In the genomic region with DNA sequence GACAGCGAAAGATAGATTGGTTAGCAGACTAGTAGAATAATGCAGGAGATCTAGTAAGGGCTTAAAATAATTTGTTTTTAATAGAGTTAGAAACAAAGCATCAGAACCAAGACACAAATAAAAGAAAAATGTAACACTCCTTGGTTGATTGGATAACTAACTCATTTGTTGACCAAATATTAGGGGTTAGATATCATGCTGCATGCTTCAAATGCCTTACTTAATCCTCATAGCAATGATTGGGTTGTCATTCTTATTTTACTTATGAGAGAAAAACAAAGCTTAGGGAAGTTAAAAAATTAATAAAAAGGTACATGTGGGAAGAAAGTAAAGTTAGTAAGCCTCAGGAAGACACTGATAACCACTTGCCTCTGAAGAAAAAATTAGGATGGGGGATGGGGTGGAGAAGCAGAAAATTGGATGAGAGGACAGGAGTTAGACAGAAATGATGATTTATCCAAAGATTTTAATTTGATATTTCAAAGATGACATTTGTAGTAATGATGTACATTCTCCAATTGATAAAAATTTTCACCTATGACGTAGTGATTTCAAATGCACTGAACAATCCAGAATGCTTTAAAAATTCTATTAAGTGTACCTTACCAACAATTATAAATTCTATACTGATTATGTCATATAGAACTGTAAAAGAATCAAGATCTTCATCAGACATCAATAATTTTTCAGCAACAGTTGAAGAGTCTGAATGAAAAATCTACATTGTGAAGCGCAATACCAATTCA, we compare ENCODE assay signal across 1 cellular context.
TF ChIP-seq lines count a peak whose summit lies in the region.

No MANE protein-coding gene starts in this region.

TF ChIP-seq in SK-N-SH treated with all-trans-retinoic acid at 6 μM for 48 hours, 23 proteins besides CTCF, POLR2A, EP300 and RAD21 (continued from another document):
- TF ChIP-seq, protein P1, sequence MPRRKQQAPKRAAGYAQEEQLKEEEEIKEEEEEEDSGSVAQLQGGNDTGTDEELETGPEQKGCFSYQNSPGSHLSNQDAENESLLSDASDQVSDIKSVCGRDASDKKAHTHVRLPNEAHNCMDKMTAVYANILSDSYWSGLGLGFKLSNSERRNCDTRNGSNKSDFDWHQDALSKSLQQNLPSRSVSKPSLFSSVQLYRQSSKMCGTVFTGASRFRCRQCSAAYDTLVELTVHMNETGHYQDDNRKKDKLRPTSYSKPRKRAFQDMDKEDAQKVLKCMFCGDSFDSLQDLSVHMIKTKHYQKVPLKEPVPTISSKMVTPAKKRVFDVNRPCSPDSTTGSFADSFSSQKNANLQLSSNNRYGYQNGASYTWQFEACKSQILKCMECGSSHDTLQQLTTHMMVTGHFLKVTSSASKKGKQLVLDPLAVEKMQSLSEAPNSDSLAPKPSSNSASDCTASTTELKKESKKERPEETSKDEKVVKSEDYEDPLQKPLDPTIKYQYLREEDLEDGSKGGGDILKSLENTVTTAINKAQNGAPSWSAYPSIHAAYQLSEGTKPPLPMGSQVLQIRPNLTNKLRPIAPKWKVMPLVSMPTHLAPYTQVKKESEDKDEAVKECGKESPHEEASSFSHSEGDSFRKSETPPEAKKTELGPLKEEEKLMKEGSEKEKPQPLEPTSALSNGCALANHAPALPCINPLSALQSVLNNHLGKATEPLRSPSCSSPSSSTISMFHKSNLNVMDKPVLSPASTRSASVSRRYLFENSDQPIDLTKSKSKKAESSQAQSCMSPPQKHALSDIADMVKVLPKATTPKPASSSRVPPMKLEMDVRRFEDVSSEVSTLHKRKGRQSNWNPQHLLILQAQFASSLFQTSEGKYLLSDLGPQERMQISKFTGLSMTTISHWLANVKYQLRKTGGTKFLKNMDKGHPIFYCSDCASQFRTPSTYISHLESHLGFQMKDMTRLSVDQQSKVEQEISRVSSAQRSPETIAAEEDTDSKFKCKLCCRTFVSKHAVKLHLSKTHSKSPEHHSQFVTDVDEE (CRISPR knock-in tag; IDR thresholded peaks at IDR 0.05) = no peak
- TF ChIP-seq, protein P2, sequence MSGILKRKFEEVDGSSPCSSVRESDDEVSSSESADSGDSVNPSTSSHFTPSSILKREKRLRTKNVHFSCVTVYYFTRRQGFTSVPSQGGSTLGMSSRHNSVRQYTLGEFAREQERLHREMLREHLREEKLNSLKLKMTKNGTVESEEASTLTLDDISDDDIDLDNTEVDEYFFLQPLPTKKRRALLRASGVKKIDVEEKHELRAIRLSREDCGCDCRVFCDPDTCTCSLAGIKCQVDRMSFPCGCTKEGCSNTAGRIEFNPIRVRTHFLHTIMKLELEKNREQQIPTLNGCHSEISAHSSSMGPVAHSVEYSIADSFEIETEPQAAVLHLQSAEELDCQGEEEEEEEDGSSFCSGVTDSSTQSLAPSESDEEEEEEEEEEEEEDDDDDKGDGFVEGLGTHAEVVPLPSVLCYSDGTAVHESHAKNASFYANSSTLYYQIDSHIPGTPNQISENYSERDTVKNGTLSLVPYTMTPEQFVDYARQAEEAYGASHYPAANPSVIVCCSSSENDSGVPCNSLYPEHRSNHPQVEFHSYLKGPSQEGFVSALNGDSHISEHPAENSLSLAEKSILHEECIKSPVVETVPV (CRISPR knock-in tag; IDR thresholded peaks at IDR 0.05) = no peak
- TF ChIP-seq SNAI2 (CRISPR knock-in tag; IDR thresholded peaks at IDR 0.05) (no peak), ZNF70 (CRISPR knock-in tag; IDR thresholded peaks at IDR 0.05) (no peak), GLIS3 (CRISPR knock-in tag; IDR thresholded peaks at IDR 0.05) (no peak), TOX (CRISPR knock-in tag; IDR thresholded peaks at IDR 0.05; ENCODE audit: borderline replicate concordance) (no peak), ZFP30 (CRISPR knock-in tag; IDR thresholded peaks at IDR 0.05) (no peak), BACH2 (CRISPR knock-in tag; IDR thresholded peaks at IDR 0.05; ENCODE audit: borderline replicate concordance) (no peak)
- TF ChIP-seq, protein P3, sequence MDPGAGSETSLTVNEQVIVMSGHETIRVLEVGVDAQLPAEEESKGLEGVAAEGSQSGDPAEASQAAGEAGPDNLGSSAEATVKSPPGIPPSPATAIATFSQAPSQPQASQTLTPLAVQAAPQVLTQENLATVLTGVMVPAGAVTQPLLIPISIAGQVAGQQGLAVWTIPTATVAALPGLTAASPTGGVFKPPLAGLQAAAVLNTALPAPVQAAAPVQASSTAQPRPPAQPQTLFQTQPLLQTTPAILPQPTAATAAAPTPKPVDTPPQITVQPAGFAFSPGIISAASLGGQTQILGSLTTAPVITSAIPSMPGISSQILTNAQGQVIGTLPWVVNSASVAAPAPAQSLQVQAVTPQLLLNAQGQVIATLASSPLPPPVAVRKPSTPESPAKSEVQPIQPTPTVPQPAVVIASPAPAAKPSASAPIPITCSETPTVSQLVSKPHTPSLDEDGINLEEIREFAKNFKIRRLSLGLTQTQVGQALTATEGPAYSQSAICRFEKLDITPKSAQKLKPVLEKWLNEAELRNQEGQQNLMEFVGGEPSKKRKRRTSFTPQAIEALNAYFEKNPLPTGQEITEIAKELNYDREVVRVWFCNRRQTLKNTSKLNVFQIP (CRISPR knock-in tag; IDR thresholded peaks at IDR 0.05; ENCODE audit: borderline replicate concordance, low read depth) = no peak
- TF ChIP-seq, protein P4, sequence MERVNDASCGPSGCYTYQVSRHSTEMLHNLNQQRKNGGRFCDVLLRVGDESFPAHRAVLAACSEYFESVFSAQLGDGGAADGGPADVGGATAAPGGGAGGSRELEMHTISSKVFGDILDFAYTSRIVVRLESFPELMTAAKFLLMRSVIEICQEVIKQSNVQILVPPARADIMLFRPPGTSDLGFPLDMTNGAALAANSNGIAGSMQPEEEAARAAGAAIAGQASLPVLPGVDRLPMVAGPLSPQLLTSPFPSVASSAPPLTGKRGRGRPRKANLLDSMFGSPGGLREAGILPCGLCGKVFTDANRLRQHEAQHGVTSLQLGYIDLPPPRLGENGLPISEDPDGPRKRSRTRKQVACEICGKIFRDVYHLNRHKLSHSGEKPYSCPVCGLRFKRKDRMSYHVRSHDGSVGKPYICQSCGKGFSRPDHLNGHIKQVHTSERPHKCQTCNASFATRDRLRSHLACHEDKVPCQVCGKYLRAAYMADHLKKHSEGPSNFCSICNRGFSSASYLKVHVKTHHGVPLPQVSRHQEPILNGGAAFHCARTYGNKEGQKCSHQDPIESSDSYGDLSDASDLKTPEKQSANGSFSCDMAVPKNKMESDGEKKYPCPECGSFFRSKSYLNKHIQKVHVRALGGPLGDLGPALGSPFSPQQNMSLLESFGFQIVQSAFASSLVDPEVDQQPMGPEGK (CRISPR knock-in tag; IDR thresholded peaks at IDR 0.05; ENCODE audit: borderline replicate concordance) = no peak
